ENCODE assay signal across 1 cellular context in genomic region chr10:97664282-97664850, GRCh38.
A peak's percentile ranks its signal among the peaks of the same experiment; 100 is the strongest.
TF ChIP-seq lines count a peak whose summit lies in the region.

No MANE protein-coding gene starts in this region.

TF ChIP-seq in K562, 482 proteins besides CTCF, POLR2A, EP300 and RAD21 (continued from another document and continues in another):
- TF ChIP-seq, protein P1, sequence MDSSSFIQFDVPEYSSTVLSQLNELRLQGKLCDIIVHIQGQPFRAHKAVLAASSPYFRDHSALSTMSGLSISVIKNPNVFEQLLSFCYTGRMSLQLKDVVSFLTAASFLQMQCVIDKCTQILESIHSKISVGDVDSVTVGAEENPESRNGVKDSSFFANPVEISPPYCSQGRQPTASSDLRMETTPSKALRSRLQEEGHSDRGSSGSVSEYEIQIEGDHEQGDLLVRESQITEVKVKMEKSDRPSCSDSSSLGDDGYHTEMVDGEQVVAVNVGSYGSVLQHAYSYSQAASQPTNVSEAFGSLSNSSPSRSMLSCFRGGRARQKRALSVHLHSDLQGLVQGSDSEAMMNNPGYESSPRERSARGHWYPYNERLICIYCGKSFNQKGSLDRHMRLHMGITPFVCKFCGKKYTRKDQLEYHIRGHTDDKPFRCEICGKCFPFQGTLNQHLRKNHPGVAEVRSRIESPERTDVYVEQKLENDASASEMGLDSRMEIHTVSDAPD (CRISPR knock-in tag; IDR thresholded peaks at IDR 0.05) = no peak
- TF ChIP-seq ZNF695 (CRISPR knock-in tag; IDR thresholded peaks at IDR 0.05) (no peak), TGIF2 (CRISPR knock-in tag; IDR thresholded peaks at IDR 0.05) (no peak), ZNF217 (CRISPR knock-in tag; IDR thresholded peaks at IDR 0.05) (no peak), KDM5B (IDR thresholded peaks at IDR 0.05; ENCODE audit: insufficient replicate concordance, low read depth, low read length) (no peak), SP1 (CRISPR knock-in tag; IDR thresholded peaks at IDR 0.05) (no peak), MLX (CRISPR knock-in tag; conservative IDR thresholded peaks at IDR 0.05) (no peak), DEAF1 (CRISPR knock-in tag; IDR thresholded peaks at IDR 0.05) (no peak), BRF1 (IDR thresholded peaks at IDR 0.05; ENCODE audit: borderline replicate concordance, extremely low read depth, insufficient read length) (no peak), TAF7 (tag; IDR thresholded peaks at IDR 0.05) (no peak), NRF1 (conservative IDR thresholded peaks at IDR 0.05 in 1 of 2, IDR thresholded peaks at IDR 0.05 in 1 of 2) (0 out of 4 replicates have a peak, but pooled peaks of 1 of the 2 experiments have one; percentile 14), CCNT2 (IDR thresholded peaks at IDR 0.05; ENCODE audit: borderline replicate concordance, extremely low read depth, insufficient read length, low read depth, low read length) (peak; percentile 87), ZNF197 (CRISPR knock-in tag; IDR thresholded peaks at IDR 0.05; ENCODE audit: low read depth) (no peak), MBD2 (IDR thresholded peaks at IDR 0.05; ENCODE audit: borderline replicate concordance, low read depth) (peak; percentile 60; the same call in 1 of the 2 replicates), SMC3 (conservative IDR thresholded peaks at IDR 0.05; ENCODE audit: insufficient read depth, low read depth, low read length) (no peak), ZC3H11A (IDR thresholded peaks at IDR 0.05; ENCODE audit: low read depth, low read length) (no peak), ETS2 (tag; IDR thresholded peaks at IDR 0.05; ENCODE audit: borderline replicate concordance, poor library complexity, severe bottlenecking) (no peak), MAZ (CRISPR knock-in tag; conservative IDR thresholded peaks at IDR 0.05 in 1 of 2, IDR thresholded peaks at IDR 0.05 in 1 of 2) (0 out of 4 replicates have a peak, but pooled peaks of 1 of the 2 experiments have one; percentile 18), BDP1 (IDR thresholded peaks at IDR 0.05; ENCODE audit: insufficient read depth, insufficient read length) (no peak), GABPA (tag; conservative IDR thresholded peaks at IDR 0.05; ENCODE audit: low read depth) (no peak), PHB2 (IDR thresholded peaks at IDR 0.05; ENCODE audit: low read depth) (no peak; the same call in 1 of the 2 replicates), E2F3 (CRISPR knock-in tag; IDR thresholded peaks at IDR 0.05) (no peak), NFIX (CRISPR knock-in tag; IDR thresholded peaks at IDR 0.05; ENCODE audit: low read depth) (no peak), ZNF146 (CRISPR knock-in tag; IDR thresholded peaks at IDR 0.05; ENCODE audit: unreplicated experiment) (no peak), SMARCA5 (IDR thresholded peaks at IDR 0.05) (peak; percentile 51; the same call in 1 of the 2 replicates), ZNF280A (IDR thresholded peaks at IDR 0.05; ENCODE audit: low read depth, partially characterized antibody) (no peak), CCAR2 (IDR thresholded peaks at IDR 0.05; ENCODE audit: low read depth, low read length) (no peak), SIRT6 (IDR thresholded peaks at IDR 0.05; ENCODE audit: low read depth, low read length) (no peak), TFAM (CRISPR knock-in tag; conservative IDR thresholded peaks at IDR 0.05) (no peak), FOXK2 (conservative IDR thresholded peaks at IDR 0.05 in 1 of 2, IDR thresholded peaks at IDR 0.05 in 1 of 2; ENCODE audit: low read depth in 2 of 2) (peak; percentile 57 to 69; a peak in 3 of 4 replicates), ZEB2 (IDR thresholded peaks at IDR 0.05) (peak; percentile 97), TBL1XR1 (IDR thresholded peaks at IDR 0.05; ENCODE audit: low read length in 2 of 2) (peak in 1 of 2 experiments; percentile 83; a peak in 3 of 4 replicates), MCM5 (IDR thresholded peaks at IDR 0.05; ENCODE audit: low read depth) (no peak), YY1 (IDR thresholded peaks at IDR 0.05; ENCODE audit: borderline replicate concordance in 1 of 3, control insufficient read depth in 1 of 3, extremely low read depth in 1 of 3, insufficient read depth in 3 of 3, insufficient read length in 1 of 3, insufficient replicate concordance in 2 of 3, low read depth in 1 of 3, low read length in 2 of 3) (no peak), ARID2 (IDR thresholded peaks at IDR 0.05) (no peak), CBX1 (IDR thresholded peaks at IDR 0.05; ENCODE audit: low read depth) (no peak), HINFP (tag; conservative IDR thresholded peaks at IDR 0.05; ENCODE audit: low read depth) (no peak), ZNF586 (CRISPR knock-in tag; conservative IDR thresholded peaks at IDR 0.05) (no peak), NR1H2 (CRISPR knock-in tag; IDR thresholded peaks at IDR 0.05) (no peak), ZNF589 (CRISPR knock-in tag; IDR thresholded peaks at IDR 0.05; ENCODE audit: low read depth) (peak; percentile 74; the same call in 1 of the 2 replicates), PRMT5 (CRISPR knock-in tag; IDR thresholded peaks at IDR 0.05) (no peak), RAD51 (IDR thresholded peaks at IDR 0.05; ENCODE audit: borderline replicate concordance, low read depth) (no peak), NFXL1 (CRISPR knock-in tag; IDR thresholded peaks at IDR 0.05) (no peak), RBFOX2 (IDR thresholded peaks at IDR 0.05; ENCODE audit: low read depth, low read length) (no peak), NCOA6 (IDR thresholded peaks at IDR 0.05) (no peak), CSDE1 (IDR thresholded peaks at IDR 0.05) (no peak), E2F5 (CRISPR knock-in tag; IDR thresholded peaks at IDR 0.05) (no peak)
- TF ChIP-seq, protein P2, sequence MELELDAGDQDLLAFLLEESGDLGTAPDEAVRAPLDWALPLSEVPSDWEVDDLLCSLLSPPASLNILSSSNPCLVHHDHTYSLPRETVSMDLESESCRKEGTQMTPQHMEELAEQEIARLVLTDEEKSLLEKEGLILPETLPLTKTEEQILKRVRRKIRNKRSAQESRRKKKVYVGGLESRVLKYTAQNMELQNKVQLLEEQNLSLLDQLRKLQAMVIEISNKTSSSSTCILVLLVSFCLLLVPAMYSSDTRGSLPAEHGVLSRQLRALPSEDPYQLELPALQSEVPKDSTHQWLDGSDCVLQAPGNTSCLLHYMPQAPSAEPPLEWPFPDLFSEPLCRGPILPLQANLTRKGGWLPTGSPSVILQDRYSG (tag; conservative IDR thresholded peaks at IDR 0.05; ENCODE audit: low read depth) = no peak
- TF ChIP-seq, protein P3, sequence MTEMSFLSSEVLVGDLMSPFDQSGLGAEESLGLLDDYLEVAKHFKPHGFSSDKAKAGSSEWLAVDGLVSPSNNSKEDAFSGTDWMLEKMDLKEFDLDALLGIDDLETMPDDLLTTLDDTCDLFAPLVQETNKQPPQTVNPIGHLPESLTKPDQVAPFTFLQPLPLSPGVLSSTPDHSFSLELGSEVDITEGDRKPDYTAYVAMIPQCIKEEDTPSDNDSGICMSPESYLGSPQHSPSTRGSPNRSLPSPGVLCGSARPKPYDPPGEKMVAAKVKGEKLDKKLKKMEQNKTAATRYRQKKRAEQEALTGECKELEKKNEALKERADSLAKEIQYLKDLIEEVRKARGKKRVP (CRISPR knock-in tag; IDR thresholded peaks at IDR 0.05) = no peak
- TF ChIP-seq, protein P4, sequence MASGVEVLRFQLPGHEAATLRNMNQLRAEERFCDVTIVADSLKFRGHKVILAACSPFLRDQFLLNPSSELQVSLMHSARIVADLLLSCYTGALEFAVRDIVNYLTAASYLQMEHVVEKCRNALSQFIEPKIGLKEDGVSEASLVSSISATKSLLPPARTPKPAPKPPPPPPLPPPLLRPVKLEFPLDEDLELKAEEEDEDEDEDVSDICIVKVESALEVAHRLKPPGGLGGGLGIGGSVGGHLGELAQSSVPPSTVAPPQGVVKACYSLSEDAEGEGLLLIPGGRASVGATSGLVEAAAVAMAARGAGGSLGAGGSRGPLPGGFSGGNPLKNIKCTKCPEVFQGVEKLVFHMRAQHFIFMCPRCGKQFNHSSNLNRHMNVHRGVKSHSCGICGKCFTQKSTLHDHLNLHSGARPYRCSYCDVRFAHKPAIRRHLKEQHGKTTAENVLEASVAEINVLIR (CRISPR knock-in tag; IDR thresholded peaks at IDR 0.05) = 0 out of 2 replicates have a peak, but pooled peaks have one; percentile 36
- TF ChIP-seq, protein P5, sequence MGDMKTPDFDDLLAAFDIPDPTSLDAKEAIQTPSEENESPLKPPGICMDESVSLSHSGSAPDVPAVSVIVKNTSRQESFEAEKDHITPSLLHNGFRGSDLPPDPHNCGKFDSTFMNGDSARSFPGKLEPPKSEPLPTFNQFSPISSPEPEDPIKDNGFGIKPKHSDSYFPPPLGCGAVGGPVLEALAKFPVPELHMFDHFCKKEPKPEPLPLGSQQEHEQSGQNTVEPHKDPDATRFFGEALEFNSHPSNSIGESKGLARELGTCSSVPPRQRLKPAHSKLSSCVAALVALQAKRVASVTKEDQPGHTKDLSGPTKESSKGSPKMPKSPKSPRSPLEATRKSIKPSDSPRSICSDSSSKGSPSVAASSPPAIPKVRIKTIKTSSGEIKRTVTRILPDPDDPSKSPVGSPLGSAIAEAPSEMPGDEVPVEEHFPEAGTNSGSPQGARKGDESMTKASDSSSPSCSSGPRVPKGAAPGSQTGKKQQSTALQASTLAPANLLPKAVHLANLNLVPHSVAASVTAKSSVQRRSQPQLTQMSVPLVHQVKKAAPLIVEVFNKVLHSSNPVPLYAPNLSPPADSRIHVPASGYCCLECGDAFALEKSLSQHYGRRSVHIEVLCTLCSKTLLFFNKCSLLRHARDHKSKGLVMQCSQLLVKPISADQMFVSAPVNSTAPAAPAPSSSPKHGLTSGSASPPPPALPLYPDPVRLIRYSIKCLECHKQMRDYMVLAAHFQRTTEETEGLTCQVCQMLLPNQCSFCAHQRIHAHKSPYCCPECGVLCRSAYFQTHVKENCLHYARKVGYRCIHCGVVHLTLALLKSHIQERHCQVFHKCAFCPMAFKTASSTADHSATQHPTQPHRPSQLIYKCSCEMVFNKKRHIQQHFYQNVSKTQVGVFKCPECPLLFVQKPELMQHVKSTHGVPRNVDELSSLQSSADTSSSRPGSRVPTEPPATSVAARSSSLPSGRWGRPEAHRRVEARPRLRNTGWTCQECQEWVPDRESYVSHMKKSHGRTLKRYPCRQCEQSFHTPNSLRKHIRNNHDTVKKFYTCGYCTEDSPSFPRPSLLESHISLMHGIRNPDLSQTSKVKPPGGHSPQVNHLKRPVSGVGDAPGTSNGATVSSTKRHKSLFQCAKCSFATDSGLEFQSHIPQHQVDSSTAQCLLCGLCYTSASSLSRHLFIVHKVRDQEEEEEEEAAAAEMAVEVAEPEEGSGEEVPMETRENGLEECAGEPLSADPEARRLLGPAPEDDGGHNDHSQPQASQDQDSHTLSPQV (IDR thresholded peaks at IDR 0.05) = peak; percentile 68; the same call in 1 of the 2 replicates
- TF ChIP-seq, protein P6, sequence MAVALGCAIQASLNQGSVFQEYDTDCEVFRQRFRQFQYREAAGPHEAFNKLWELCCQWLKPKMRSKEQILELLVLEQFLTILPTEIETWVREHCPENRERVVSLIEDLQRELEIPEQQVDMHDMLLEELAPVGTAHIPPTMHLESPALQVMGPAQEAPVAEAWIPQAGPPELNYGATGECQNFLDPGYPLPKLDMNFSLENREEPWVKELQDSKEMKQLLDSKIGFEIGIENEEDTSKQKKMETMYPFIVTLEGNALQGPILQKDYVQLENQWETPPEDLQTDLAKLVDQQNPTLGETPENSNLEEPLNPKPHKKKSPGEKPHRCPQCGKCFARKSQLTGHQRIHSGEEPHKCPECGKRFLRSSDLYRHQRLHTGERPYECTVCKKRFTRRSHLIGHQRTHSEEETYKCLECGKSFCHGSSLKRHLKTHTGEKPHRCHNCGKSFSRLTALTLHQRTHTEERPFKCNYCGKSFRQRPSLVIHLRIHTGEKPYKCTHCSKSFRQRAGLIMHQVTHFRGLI (CRISPR knock-in tag; IDR thresholded peaks at IDR 0.05) = no peak
